In the genomic region with DNA sequence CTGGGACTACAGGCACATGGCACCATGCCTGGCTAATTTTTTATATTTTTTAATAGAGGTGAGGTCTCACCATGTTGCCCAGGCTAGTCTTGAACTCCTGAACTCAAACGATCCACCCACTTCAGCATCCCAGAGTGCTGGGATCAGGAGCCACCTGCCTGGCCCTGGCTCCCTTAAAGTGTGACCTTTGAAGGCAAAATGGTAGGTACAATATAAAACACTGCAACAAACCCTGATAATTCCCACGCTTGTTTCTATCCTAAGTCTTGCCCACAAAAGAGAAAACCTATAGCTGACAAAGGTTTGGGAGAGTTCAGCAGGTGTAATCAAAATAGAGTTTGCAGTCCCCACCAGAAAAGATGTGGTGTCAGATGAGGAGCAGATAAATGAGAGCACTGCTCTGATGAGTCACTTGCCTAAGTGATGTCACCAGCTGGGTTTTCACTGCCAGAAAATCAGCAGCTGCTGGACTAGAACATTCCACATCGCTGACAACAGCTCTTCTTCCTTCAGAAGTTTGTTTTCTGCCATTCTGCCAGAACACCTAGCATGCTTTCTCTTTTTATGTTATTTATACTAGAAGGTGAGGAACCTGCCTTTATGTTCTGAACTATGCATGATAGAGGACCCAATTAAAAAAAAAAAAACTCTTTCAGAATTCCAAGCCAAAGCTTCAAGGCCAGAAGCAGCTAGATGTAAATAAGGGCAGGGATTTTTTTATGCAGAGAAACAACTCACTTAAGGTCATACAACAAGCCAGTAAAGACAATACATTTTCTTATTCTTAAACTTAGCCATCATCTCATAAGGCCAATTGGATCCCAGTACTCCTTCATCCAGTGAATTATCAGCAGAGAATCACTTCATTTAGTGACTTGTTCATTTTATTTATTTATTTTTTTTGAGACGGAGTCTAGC, we compare ENCODE assay signal across 10 cellular contexts. TPM values are rescaled to one million over a fixed set of nuclear protein-coding genes. Genes with fewer than 3 reads are reported as not detected.
DNase-seq lines count a peak whose midpoint lies in the region; ATAC-seq and TF ChIP-seq lines count a peak whose summit lies in the region.
"Had no signal": no experiment of that assay in that cellular context is flagged by ENCODE, and none has a peak within 500 bp of the region (broad histone marks: within the 10 kb centered on the region; RNA-seq: fewer than 3 reads in every experiment).

No MANE protein-coding gene starts in this region.

- no peaks in the 10 kb centered on the region for H3K36me3 ChIP-seq in skeletal muscle satellite cell (ENCODE audit: insufficient read depth, low read length)
- H3K36me3 ChIP-seq: lower lobe of right lung had no signal

- TF ChIP-seq CTCF in RWPE1 (conservative IDR thresholded peaks at IDR 0.05; ENCODE audit: low read depth) = no peak

- DNase-seq in activated CD4-positive, alpha-beta T cell treated with anti-CD3 and anti-CD28 coated beads, Interleukin-2, amount 50 U/mL, for 48 hours = peak; percentile 17 to 40
- no peak for DNase-seq in activated CD4-positive, alpha-beta T cell treated with anti-CD3 and anti-CD28 coated beads, Interleukin-2, amount 50 U/mL, for 4 hours
- peak; percentile 71 for DNase-seq in RWPE1 (ENCODE audit: low spot score)
- DNase-seq in fibroblast of peridontal ligament (ENCODE audit: extremely low read depth) = peak; percentile 85
- no peak for DNase-seq in left lobe of liver (ENCODE audit: low spot score)
- DNase-seq in retina = no peak
- DNase-seq: lower lobe of right lung; stimulated activated naive B cell treated with anti-CD40 and anti-IgM and Interleukin-4, amounts not matched to agents 10 μg/mL and 1 μg/mL and 100 μg/mL, for 72 hours had no signal

- POLR2A ChIA-PET in RWPE1 (lab: Yijun Ruan, JAX; ENCODE audit: low non-redundant PET) = interaction anchor here (0.7 kb wide), 1 partner anchor 18 kb away, joined by 5 read pairs; a partner anchor contains a TSS

- ATAC-seq in left lobe of liver (no peak), HG02610 (IDR thresholded peaks at IDR 0.05; ENCODE audit: unreplicated experiment) (no peak)
- ATAC-seq: stimulated activated naive B cell treated with anti-CD40 and anti-IgM and Interleukin-4, amounts not matched to agents 10 μg/mL and 1 μg/mL and 100 μg/mL, for 72 hours had no signal

- H3K9me3 ChIP-seq in skeletal muscle satellite cell (replicated peaks; ENCODE audit: low read length) = no peaks in the 10 kb centered on the region
- H3K9me3 ChIP-seq: lower lobe of right lung had no signal

- H3K4me2 ChIP-seq in skeletal muscle satellite cell (ENCODE audit: low read length) = peak overlapping the region; percentile 70

- H3K4me1 ChIP-seq in skeletal muscle satellite cell (ENCODE audit: control insufficient read depth, insufficient read depth, low read length) = peaks cover 15% of the 10 kb centered on the region
- H3K4me1 ChIP-seq: lower lobe of right lung had no signal

- peak overlapping the region; percentile 43 for H3K4me3 ChIP-seq in skeletal muscle satellite cell (ENCODE audit: low read length)
- H3K4me3 ChIP-seq: lower lobe of right lung had no signal

- CTCF ChIA-PET in RWPE1 (lab: Yijun Ruan, JAX) = interaction anchor here (0.6 to 1.2 kb wide), 3 partner anchors 12 to 1650 kb away, joined by 3 to 5 read pairs (median 3); no protein-coding TSS in a partner anchor

- H3K9ac ChIP-seq in skeletal muscle satellite cell (ENCODE audit: low read depth, low read length) = no peak overlapping the region

- no peaks in the 10 kb centered on the region for H3K27me3 ChIP-seq in skeletal muscle satellite cell (ENCODE audit: control insufficient read depth, insufficient read depth, low read length)

- H3K27ac ChIP-seq in RWPE1 = peak overlapping the region; percentile 46; the same call in 1 of the 2 replicates
- H3K27ac ChIP-seq: lower lobe of right lung had no signal

RNA-seq across cellular contexts. Expression of a gene that starts 18.0 kb away (rescaled TPM):
- total RNA-seq in skeletal muscle satellite cell (2012; rRNA removed) = 20.0 and 22.3 TPM in 2 replicates
- total RNA-seq in left lobe of liver = 5.0 TPM

RNA-seq across cellular contexts. Expression of a gene that starts 19.4 kb away (rescaled TPM):
- total RNA-seq in skeletal muscle satellite cell (2012; rRNA removed) = 68.7 and 69.2 TPM in 2 replicates
- 64.6 TPM for total RNA-seq in left lobe of liver

Comparison
In these comparisons a context has a peak if more than half of its experiments do, and no peak if none do; other contexts are left out.
1. DNase-seq: peak in activated CD4-positive, alpha-beta T cell treated with anti-CD3 and anti-CD28 coated beads, Interleukin-2, amount 50 U/mL, for 48 hours (2 of 2), RWPE1 (single experiment) and fibroblast of peridontal ligament (single experiment); none in activated CD4-positive, alpha-beta T cell treated with anti-CD3 and anti-CD28 coated beads, Interleukin-2, amount 50 U/mL, for 4 hours (0 of 2), left lobe of liver (single experiment) and retina (single experiment).